ENCODE assay signal across 22 cellular contexts in genomic region chr4:95729596-95729995, GRCh38.
DNase-seq lines count a peak whose midpoint lies in the region; ATAC-seq, FAIRE-seq and TF ChIP-seq lines count a peak whose summit lies in the region.
"Had no signal": no experiment of that assay in that cellular context is flagged by ENCODE, and none has a peak within 500 bp of the region (broad histone marks: within the 10 kb centered on the region; RNA-seq: fewer than 3 reads in every experiment).

No MANE protein-coding gene starts in this region.

- no peaks in the 10 kb centered on the region for H3K27me3 Mint-ChIP-seq in neural progenitor cell (ENCODE audit: insufficient read depth, low read depth)
- no peaks in the 10 kb centered on the region for H3K27me3 Mint-ChIP-seq in activated naive CD4-positive, alpha-beta T cell treated with anti-CD3 and anti-CD28 coated beads, Interleukin-2, amount 10 ng/mL, durations not matched to agents 7 days and 5 days
- H3K27me3 Mint-ChIP-seq in activated naive CD8-positive, alpha-beta T cell treated with anti-CD3 and anti-CD28 coated beads, Interleukin-2, amount 50 U/mL, for 24 hours: no peaks in the 10 kb centered on the region
- H3K27me3 Mint-ChIP-seq: CD4-positive, alpha-beta T cell had no signal

- peak overlapping the region; percentile 24; the same call in 1 of the 2 replicates for H2BK20ac ChIP-seq in H1 (ENCODE audit: low read length)

- H2BK15ac ChIP-seq in H1 (ENCODE audit: low read length): no peak overlapping the region

- H3K9ac ChIP-seq in H1 (replicated peaks in 1 of 4; ENCODE audit: extremely low read depth in 1 of 4, low read depth in 3 of 4, low read length in 3 of 4) (no peak overlapping the region), neural progenitor cell (no peak overlapping the region)

- no peak overlapping the region for H3K4ac ChIP-seq in H1 (replicated peaks; ENCODE audit: insufficient read length, low read depth, low read length)

- H3K4me1 ChIP-seq in H1 (replicated peaks in 1 of 4; ENCODE audit: control insufficient read depth in 3 of 4, insufficient read depth in 4 of 4, low read length in 3 of 4) (peaks cover 4 to 9% (median 8%) of the 10 kb centered on the region in 4 experiments; a peak in 5 of 7 replicates), neural progenitor cell (peaks cover 10% of the 10 kb centered on the region)
- H3K4me1 ChIP-seq: Caco-2, SJCRH30 had no signal

- H3K79me1 ChIP-seq in H1 (ENCODE audit: low read depth, low read length): no peaks in the 10 kb centered on the region

- H3K27me3 ChIP-seq in H1 (replicated peaks in 1 of 4; ENCODE audit: control insufficient read depth in 3 of 4, extremely low read depth in 1 of 4, insufficient read depth in 3 of 4, low read length in 3 of 4) (no peaks in the 10 kb centered on the region), neural progenitor cell (no peaks in the 10 kb centered on the region)
- H3K27me3 ChIP-seq: SJCRH30 had no signal

- H3K56ac ChIP-seq in H1 (replicated peaks; ENCODE audit: insufficient read length, low read depth, low read length): no peak overlapping the region

- no peak overlapping the region for H3K4me3 Mint-ChIP-seq in neural progenitor cell
- H3K4me3 Mint-ChIP-seq in activated naive CD4-positive, alpha-beta T cell treated with anti-CD3 and anti-CD28 coated beads, Interleukin-2, amount 10 ng/mL, durations not matched to agents 7 days and 5 days: no peak overlapping the region
- H3K4me3 Mint-ChIP-seq in activated naive CD8-positive, alpha-beta T cell treated with anti-CD3 and anti-CD28 coated beads, Interleukin-2, amount 50 U/mL, for 24 hours: no peak overlapping the region
- H3K4me3 Mint-ChIP-seq: CD4-positive, alpha-beta T cell had no signal

- no peak for TF ChIP-seq POLR2A in H1 (IDR thresholded peaks at IDR 0.05; ENCODE audit: control extremely low read depth in 1 of 2, low read depth in 2 of 2, low read length in 2 of 2)

- TF ChIP-seq RAD21 in H1 (IDR thresholded peaks at IDR 0.05 in 1 of 2, conservative IDR thresholded peaks at IDR 0.05 in 1 of 2; ENCODE audit: low read depth in 2 of 2, low read length in 2 of 2): no peak

- no peak for TF ChIP-seq EP300 in H1 (IDR thresholded peaks at IDR 0.05; ENCODE audit: borderline replicate concordance in 1 of 2, low read depth in 2 of 2, low read length in 2 of 2)

- no peaks in the 10 kb centered on the region for H3K36me3 Mint-ChIP-seq in neural progenitor cell
- H3K36me3 Mint-ChIP-seq in activated naive CD4-positive, alpha-beta T cell treated with anti-CD3 and anti-CD28 coated beads, Interleukin-2, amount 10 ng/mL, durations not matched to agents 7 days and 5 days: no peaks in the 10 kb centered on the region
- H3K36me3 Mint-ChIP-seq in activated naive CD8-positive, alpha-beta T cell treated with anti-CD3 and anti-CD28 coated beads, Interleukin-2, amount 50 U/mL, for 24 hours (ENCODE audit: low read depth): no peaks in the 10 kb centered on the region

- no peak for FAIRE-seq in H1 (lab: Jason Lieb, UNC)
- FAIRE-seq: A204.1, GM12892, GM18507 had no signal

- POLR2A ChIA-PET in H1 (lab: Charles Lee; ENCODE audit: partially characterized antibody): no interaction called here

- H2AFZ ChIP-seq in H1 (ENCODE audit: low read length): peak overlapping the region; percentile 96
- H2AFZ ChIP-seq in neural progenitor cell (replicated peaks): peak overlapping the region; percentile 92

- H3K4me1 Mint-ChIP-seq in neural progenitor cell: peaks cover 5% of the 10 kb centered on the region
- H3K4me1 Mint-ChIP-seq in activated naive CD4-positive, alpha-beta T cell treated with anti-CD3 and anti-CD28 coated beads, Interleukin-2, amount 10 ng/mL, durations not matched to agents 7 days and 5 days: no peaks in the 10 kb centered on the region
- no peaks in the 10 kb centered on the region for H3K4me1 Mint-ChIP-seq in activated naive CD8-positive, alpha-beta T cell treated with anti-CD3 and anti-CD28 coated beads, Interleukin-2, amount 50 U/mL, for 24 hours

- peak overlapping the region; percentile 3; the same call in 1 of the 2 replicates for H2BK5ac ChIP-seq in H1 (ENCODE audit: low read depth, low read length)

- no peaks in the 10 kb centered on the region for H3K79me2 ChIP-seq in H1 (ENCODE audit: control insufficient read depth in 1 of 2, insufficient read depth in 2 of 2, low read length in 2 of 2)
- no peaks in the 10 kb centered on the region for H3K79me2 ChIP-seq in neural progenitor cell (ENCODE audit: low read depth)

- CTCF ChIA-PET in H1 (lab: Charles Lee; ENCODE audit: partially characterized antibody): interaction anchor here (0.7 to 1.2 kb wide), 3 partner anchors 92 to 170 kb away, joined by 3 to 5 read pairs (median 4); no protein-coding TSS in a partner anchor
- CTCF ChIA-PET in activated naive CD4-positive, alpha-beta T cell treated with anti-CD3 and anti-CD28 coated beads, Interleukin-2, amount 10 ng/mL, durations not matched to agents 7 days and 5 days (lab: Charles Lee): no interaction called here

- no peak overlapping the region for H3K18ac ChIP-seq in H1 (ENCODE audit: extremely low read depth, low read length)

- no peak overlapping the region for H2AK5ac ChIP-seq in H1 (ENCODE audit: low read depth, low read length)

- no peaks in the 10 kb centered on the region for H4K20me1 ChIP-seq in H1 (replicated peaks in 1 of 2; ENCODE audit: control insufficient read depth in 1 of 2, insufficient read depth in 2 of 2, low read length in 2 of 2)
- H4K20me1 ChIP-seq in neural progenitor cell (ENCODE audit: low read depth): no peaks in the 10 kb centered on the region

- no peak overlapping the region for H4K91ac ChIP-seq in H1 (replicated peaks; ENCODE audit: insufficient read length, low read length)

- no peak overlapping the region for H3K14ac ChIP-seq in H1 (ENCODE audit: insufficient read length)

- H3K4me3 ChIP-seq in H1 (ENCODE audit: extremely low read depth in 1 of 4, insufficient read depth in 2 of 4, low read depth in 3 of 4, low read length in 4 of 4) (no peak overlapping the region), neural progenitor cell (no peak overlapping the region)
- H3K4me3 ChIP-seq: SJCRH30 had no signal

- H3K36me3 ChIP-seq in H1 (ENCODE audit: control insufficient read depth in 2 of 4, insufficient read depth in 4 of 4, low read length in 3 of 4) (no peaks in the 10 kb centered on the region), neural progenitor cell (no peaks in the 10 kb centered on the region)
- H3K36me3 ChIP-seq: SJCRH30 had no signal

- WGBS in H1 (ENCODE audit: extremely low coverage in 1 of 2, insufficient coverage in 1 of 2, insufficient read length in 1 of 2, insufficient replicate concordance in 2 of 2, low coverage in 1 of 2, low lambda C conversion rate in 2 of 2, missing lambda C conversion rate in 1 of 2), 2 experiments: 52% methylated on average over 9 of the region's 9 CpGs; no CpG with 5 or more reads in 1 of the 2 experiments

- H3K9me3 ChIP-seq in H1 (ENCODE audit: insufficient read depth in 2 of 2, low read depth in 1 of 2, low read length in 1 of 2) (no peaks in the 10 kb centered on the region), neural progenitor cell (ENCODE audit: low read depth) (no peaks in the 10 kb centered on the region)
- H3K9me3 ChIP-seq: Caco-2, SJCRH30 had no signal

- peak; percentile 9 for DNase-seq in NCI-H510A treated with DMSO at 0.1 percent for 48 hours (lab: John Stamatoyannopoulos, UW)
- no peak for DNase-seq in NCI-H510A (lab: John Stamatoyannopoulos, UW)
- peak; percentile 17 for DNase-seq in NCI-H345 (lab: John Stamatoyannopoulos, UW)
- DNase-seq in H1 (ENCODE audit: low read depth in 1 of 2, low spot score in 2 of 2): peak in 1 of 2 experiments; percentile 47
- peak; percentile 16 for DNase-seq in neural progenitor cell (ENCODE audit: low spot score)
- no peak for DNase-seq in activated naive CD4-positive, alpha-beta T cell treated with anti-CD3 and anti-CD28 coated beads, Interleukin-2, amount 10 ng/mL, durations not matched to agents 7 days and 5 days
- DNase-seq in activated naive CD8-positive, alpha-beta T cell treated with anti-CD3 and anti-CD28 coated beads, Interleukin-2, amount 50 U/mL, for 24 hours: no peak
- no peak for DNase-seq in activated gamma-delta T cell treated with Interleukin-2 at 50 U/mL for 16 hours
- DNase-seq: Caco-2; CD4-positive, alpha-beta T cell; DMS153; EL; KG1; MV-4-11; NCI-H1417 treated with DMSO at 0.1 percent for 48 hours; NCI-H187 treated with DMSO at 0.1 percent for 48 hours; NCI-H2171 treated with DMSO at 0.1 percent for 48 hours; SJCRH30 had no signal

- H2BK12ac ChIP-seq in H1 (ENCODE audit: low read depth, low read length): 0 out of 2 replicates have a peak overlapping the region, but pooled peaks have one; percentile 50

- TF ChIP-seq CTCF in H1 (IDR thresholded peaks at IDR 0.05; ENCODE audit: control extremely low read depth in 1 of 3, insufficient read depth in 1 of 3, low read depth in 1 of 3, low read length in 3 of 3): no peak
- TF ChIP-seq CTCF in neural progenitor cell (IDR thresholded peaks at IDR 0.05): no peak

- H3K4me2 ChIP-seq in H1 (ENCODE audit: insufficient read depth in 1 of 2, low read depth in 2 of 2, low read length in 2 of 2) (peak overlapping the region in 1 of 2 experiments; percentile 49; a peak in 2 of 4 replicates), neural progenitor cell (peak overlapping the region; percentile 40)

- H3K27ac Mint-ChIP-seq in neural progenitor cell: no peak overlapping the region
- H3K27ac Mint-ChIP-seq in activated naive CD4-positive, alpha-beta T cell treated with anti-CD3 and anti-CD28 coated beads, Interleukin-2, amount 10 ng/mL, durations not matched to agents 7 days and 5 days: no peak overlapping the region
- H3K27ac Mint-ChIP-seq in activated naive CD8-positive, alpha-beta T cell treated with anti-CD3 and anti-CD28 coated beads, Interleukin-2, amount 50 U/mL, for 24 hours: no peak overlapping the region
- H3K27ac Mint-ChIP-seq: CD4-positive, alpha-beta T cell had no signal

- no peaks in the 10 kb centered on the region for H3F3A ChIP-seq in neural progenitor cell (ENCODE audit: low read depth)

- no peaks in the 10 kb centered on the region for H3K9me3 Mint-ChIP-seq in neural progenitor cell
- no peaks in the 10 kb centered on the region for H3K9me3 Mint-ChIP-seq in activated naive CD4-positive, alpha-beta T cell treated with anti-CD3 and anti-CD28 coated beads, Interleukin-2, amount 10 ng/mL, durations not matched to agents 7 days and 5 days
- H3K9me3 Mint-ChIP-seq in activated naive CD8-positive, alpha-beta T cell treated with anti-CD3 and anti-CD28 coated beads, Interleukin-2, amount 50 U/mL, for 24 hours: no peaks in the 10 kb centered on the region
- H3K9me3 Mint-ChIP-seq: CD4-positive, alpha-beta T cell had no signal

- H4K8ac ChIP-seq in H1 (ENCODE audit: extremely low read depth, insufficient read depth, low read length): no peak overlapping the region

- no peak for ATAC-seq in activated naive CD8-positive, alpha-beta T cell treated with anti-CD3 and anti-CD28 coated beads, Interleukin-2, amount 50 U/mL, for 24 hours
- ATAC-seq: Panc1 had no signal

- no peak overlapping the region for H3K23ac ChIP-seq in H1 (ENCODE audit: insufficient read length)

- no peak overlapping the region for H2BK120ac ChIP-seq in H1 (replicated peaks; ENCODE audit: low read depth, low read length)

- no peaks in the 10 kb centered on the region for H3K23me2 ChIP-seq in H1 (ENCODE audit: low read depth, low read length)

- H3K27ac ChIP-seq in H1 (ENCODE audit: low read depth, low read length) (peak overlapping the region; percentile 50; the same call in 1 of the 2 replicates), neural progenitor cell (no peak overlapping the region)
- H3K27ac ChIP-seq: SJCRH30 had no signal

- no peak overlapping the region for H4K5ac ChIP-seq in H1 (ENCODE audit: insufficient read length, low read depth, low read length)

Comparison
In these comparisons a context has a peak if more than half of its experiments do, and no peak if none do; other contexts are left out.
1. DNase-seq: peak in NCI-H510A treated with DMSO at 0.1 percent for 48 hours (single experiment), NCI-H345 (single experiment) and neural progenitor cell (single experiment); none in NCI-H510A (single experiment), activated naive CD4-positive, alpha-beta T cell treated with anti-CD3 and anti-CD28 coated beads, Interleukin-2, amount 10 ng/mL, durations not matched to agents 7 days and 5 days (single experiment), activated naive CD8-positive, alpha-beta T cell treated with anti-CD3 and anti-CD28 coated beads, Interleukin-2, amount 50 U/mL, for 24 hours (single experiment) and activated gamma-delta T cell treated with Interleukin-2 at 50 U/mL for 16 hours (single experiment).